8 cellular contexts compared by ENCODE assay signal in genomic region chr1:10663668-10664035, GRCh38.
DNase-seq lines count a peak whose midpoint lies in the region; ATAC-seq, FAIRE-seq and TF ChIP-seq lines count a peak whose summit lies in the region.

No MANE protein-coding gene starts in this region.

- H3K4me2 ChIP-seq in HepG2 (ENCODE audit: low read depth, low read length) = no peak overlapping the region

- H3K27ac ChIP-seq in liver (ENCODE audit: low read depth in 1 of 2, low read length in 2 of 2) (peak overlapping the region; percentile 82 to 86), HepG2 (ENCODE audit: extremely low read length, insufficient read depth, low read length) (no peak overlapping the region), gastroesophageal sphincter (peak overlapping the region; percentile 84 to 95 (median 92))

- H3K4me1 Mint-ChIP-seq in nephron progenitor cell = peaks cover 41% of the 10 kb centered on the region
- no peaks in the 10 kb centered on the region for H3K4me1 Mint-ChIP-seq in activated CD4-positive, alpha-beta memory T cell treated with anti-CD3 and anti-CD28 coated beads for 36 hours (ENCODE audit: low read depth)
- no peaks in the 10 kb centered on the region for H3K4me1 Mint-ChIP-seq in activated CD8-positive, alpha-beta T cell treated with anti-CD3 and anti-CD28 coated beads for 36 hours (ENCODE audit: low read depth)

- H3K9me3 ChIP-seq in liver (ENCODE audit: control insufficient read depth in 4 of 4, low read length in 3 of 4) = no peaks in the 10 kb centered on the region
- H3K9me3 ChIP-seq in HepG2 (ENCODE audit: low read length) = no peaks in the 10 kb centered on the region
- H3K9me3 ChIP-seq in gastroesophageal sphincter = no peaks in the 10 kb centered on the region

- H3K36me3 Mint-ChIP-seq in nephron progenitor cell (ENCODE audit: low read depth) = no peaks in the 10 kb centered on the region
- H3K36me3 Mint-ChIP-seq in activated CD4-positive, alpha-beta memory T cell treated with anti-CD3 and anti-CD28 coated beads for 36 hours = no peaks in the 10 kb centered on the region
- H3K36me3 Mint-ChIP-seq in activated CD8-positive, alpha-beta T cell treated with anti-CD3 and anti-CD28 coated beads for 36 hours (ENCODE audit: low read depth) = no peaks in the 10 kb centered on the region

- FAIRE-seq in HepG2 (lab: Jason Lieb, UNC) (no peak), RCC 7860 (lab: Jason Lieb, UNC) (no peak)

- peaks cover 0 to 6% (median 2%) of the 10 kb centered on the region in 4 donors for H3K36me3 ChIP-seq in liver (ENCODE audit: control insufficient read depth in 4 of 4, insufficient read depth in 3 of 4, low read depth in 1 of 4, low read length in 3 of 4)
- no peaks in the 10 kb centered on the region for H3K36me3 ChIP-seq in HepG2 (replicated peaks in 1 of 2; ENCODE audit: control insufficient read depth in 1 of 2, insufficient read depth in 2 of 2, low read length in 2 of 2)
- peaks cover 0 to 31% of the 10 kb centered on the region in 2 donors for H3K36me3 ChIP-seq in gastroesophageal sphincter

- peak overlapping the region; percentile 41 for H3K4me3 Mint-ChIP-seq in nephron progenitor cell
- no peak overlapping the region for H3K4me3 Mint-ChIP-seq in activated CD4-positive, alpha-beta memory T cell treated with anti-CD3 and anti-CD28 coated beads for 36 hours
- H3K4me3 Mint-ChIP-seq in activated CD8-positive, alpha-beta T cell treated with anti-CD3 and anti-CD28 coated beads for 36 hours = no peak overlapping the region

- 34% methylated on average over 16 of the region's 16 CpGs for WGBS in liver
- WGBS in HepG2 (ENCODE audit: low lambda C conversion rate) = 82% methylated on average over 8 of the region's 16 CpGs
- 0% methylated on average over 6 of the region's 16 CpGs; no CpG with 5 or more reads in 1 of the 2 donors for whole genome bisulfite sequencing in gastroesophageal sphincter (ENCODE audit: low coverage in 1 of 2), 2 donors

- CTCF ChIA-PET in HepG2 (lab: Yijun Ruan, JAX; ENCODE audit: low intra/inter-chr PET ratio, low total read pairs) = no interaction called here
- CTCF ChIA-PET in activated CD4-positive, alpha-beta memory T cell treated with anti-CD3 and anti-CD28 coated beads for 36 hours (lab: Charles Lee) = no interaction called here
- CTCF ChIA-PET in activated CD8-positive, alpha-beta T cell treated with anti-CD3 and anti-CD28 coated beads for 36 hours (lab: Charles Lee) = no interaction called here

- H4K20me1 ChIP-seq in HepG2 (ENCODE audit: insufficient read depth, low read length) = no peaks in the 10 kb centered on the region

- H3K4me3 ChIP-seq in liver (ENCODE audit: low read depth in 1 of 3, low read length in 3 of 3) = no peak overlapping the region
- H3K4me3 ChIP-seq in HepG2 (replicated peaks in 1 of 3; ENCODE audit: insufficient read depth in 1 of 3, low read depth in 2 of 3, low read length in 3 of 3) = no peak overlapping the region
- H3K4me3 ChIP-seq in gastroesophageal sphincter = peak overlapping the region in 1 of 2 donors; percentile 16

- no peaks in the 10 kb centered on the region for H3K79me2 ChIP-seq in HepG2 (ENCODE audit: insufficient read depth, low read length)

- DNase-seq in HepG2 (ENCODE audit: low spot score) = no peak
- DNase-seq in nephron progenitor cell = peak; percentile 76
- no peak for DNase-seq in RCC 7860 (ENCODE audit: low spot score)
- no peak for DNase-seq in activated CD4-positive, alpha-beta memory T cell treated with anti-CD3 and anti-CD28 coated beads for 36 hours
- no peak for DNase-seq in activated CD8-positive, alpha-beta T cell treated with anti-CD3 and anti-CD28 coated beads for 36 hours
- DNase-seq in activated naive CD4-positive, alpha-beta T cell (lab: John Stamatoyannopoulos, UW) = no peak

- ATAC-seq in HepG2 (no peak), gastroesophageal sphincter (peak; percentile 70)
- no peak for ATAC-seq in activated CD8-positive, alpha-beta T cell treated with anti-CD3 and anti-CD28 coated beads for 36 hours

- TF ChIP-seq RAD21 in liver (IDR thresholded peaks at IDR 0.05) = no peak
- no peak for TF ChIP-seq RAD21 in HepG2 (CRISPR knock-in tag; IDR thresholded peaks at IDR 0.05)

- peaks cover 17 to 53% (median 39%) of the 10 kb centered on the region in 4 donors for H3K4me1 ChIP-seq in liver (ENCODE audit: control insufficient read depth in 4 of 4, insufficient read depth in 4 of 4, low read length in 3 of 4)
- peaks cover 18% of the 10 kb centered on the region for H3K4me1 ChIP-seq in HepG2 (ENCODE audit: insufficient read depth, low read length)
- peaks cover 6 to 73% (median 29%) of the 10 kb centered on the region in 3 donors for H3K4me1 ChIP-seq in gastroesophageal sphincter

- POLR2A ChIA-PET in HepG2 (lab: Yijun Ruan, JAX) = no interaction called here
- POLR2A ChIA-PET in activated CD4-positive, alpha-beta memory T cell treated with anti-CD3 and anti-CD28 coated beads for 36 hours (lab: Charles Lee) = no interaction called here
- POLR2A ChIA-PET in activated CD8-positive, alpha-beta T cell treated with anti-CD3 and anti-CD28 coated beads for 36 hours (lab: Charles Lee) = no interaction called here

- no peaks in the 10 kb centered on the region for H3K27me3 ChIP-seq in liver (ENCODE audit: control insufficient read depth in 4 of 4, insufficient read depth in 4 of 4, low read length in 3 of 4)
- H3K27me3 ChIP-seq in HepG2 (ENCODE audit: control insufficient read depth in 1 of 2, insufficient read depth in 2 of 2, low read length in 2 of 2) = no peaks in the 10 kb centered on the region
- no peaks in the 10 kb centered on the region for H3K27me3 ChIP-seq in gastroesophageal sphincter

- BruUV-seq in HepG2 (replicated peaks; lab: Mats Ljungman, UMichigan) = no TSS peak

- TF ChIP-seq EP300 in HepG2 (IDR thresholded peaks at IDR 0.05; ENCODE audit: low read depth in 2 of 2, low read length in 2 of 2) = no peak
- no peak for TF ChIP-seq EP300 in HepG2 (CRISPR knock-in tag; IDR thresholded peaks at IDR 0.05; ENCODE audit: borderline replicate concordance)
- TF ChIP-seq EP300 in gastroesophageal sphincter (IDR thresholded peaks at IDR 0.05) = no peak

- no peak for TF ChIP-seq CTCF in liver (IDR thresholded peaks at IDR 0.05; ENCODE audit: low read depth, low read length, missing input control)
- no peak for TF ChIP-seq CTCF in HepG2 (CRISPR knock-in tag; IDR thresholded peaks at IDR 0.05)
- TF ChIP-seq CTCF in gastroesophageal sphincter (IDR thresholded peaks at IDR 0.05) = peak in 1 of 4 experiments; percentile 3
- no peak for TF ChIP-seq CTCF in nephron progenitor cell (IDR thresholded peaks at IDR 0.05)
- no peak for TF ChIP-seq CTCF in activated CD8-positive, alpha-beta T cell treated with anti-CD3 and anti-CD28 coated beads for 36 hours (IDR thresholded peaks at IDR 0.05)

- H3K27me3 Mint-ChIP-seq in nephron progenitor cell (ENCODE audit: low read depth, poor library complexity) = peaks cover 8% of the 10 kb centered on the region
- H3K27me3 Mint-ChIP-seq in activated CD4-positive, alpha-beta memory T cell treated with anti-CD3 and anti-CD28 coated beads for 36 hours = no peaks in the 10 kb centered on the region
- H3K27me3 Mint-ChIP-seq in activated CD8-positive, alpha-beta T cell treated with anti-CD3 and anti-CD28 coated beads for 36 hours = no peaks in the 10 kb centered on the region

- no peaks in the 10 kb centered on the region for H3K9me3 Mint-ChIP-seq in nephron progenitor cell
- no peaks in the 10 kb centered on the region for H3K9me3 Mint-ChIP-seq in activated CD4-positive, alpha-beta memory T cell treated with anti-CD3 and anti-CD28 coated beads for 36 hours
- H3K9me3 Mint-ChIP-seq in activated CD8-positive, alpha-beta T cell treated with anti-CD3 and anti-CD28 coated beads for 36 hours = no peaks in the 10 kb centered on the region

- intact Hi-C loops in HepG2 (cut with micrococcal nuclease; ENCODE audit: unreplicated experiment) = no loop called here
- intact Hi-C loops in activated CD4-positive, alpha-beta memory T cell treated with anti-CD3 and anti-CD28 coated beads for 36 hours (cut with micrococcal nuclease) = no loop called here
- intact Hi-C loops in activated CD8-positive, alpha-beta T cell treated with anti-CD3 and anti-CD28 coated beads for 36 hours (cut with micrococcal nuclease) = no loop called here

- in situ Hi-C loops in HepG2 (cut with HindIII; ENCODE audit: extremely low pct_ligation_motif_present, low pct_unique_long_range_greater_than_20kb) = no loop called here

- H3K27ac Mint-ChIP-seq in nephron progenitor cell = no peak overlapping the region
- H3K27ac Mint-ChIP-seq in activated CD4-positive, alpha-beta memory T cell treated with anti-CD3 and anti-CD28 coated beads for 36 hours = no peak overlapping the region
- no peak overlapping the region for H3K27ac Mint-ChIP-seq in activated CD8-positive, alpha-beta T cell treated with anti-CD3 and anti-CD28 coated beads for 36 hours

- no peak for TF ChIP-seq POLR2A in HepG2 (IDR thresholded peaks at IDR 0.05; ENCODE audit: insufficient read depth in 1 of 2, low read depth in 2 of 2, low read length in 2 of 2)
- TF ChIP-seq POLR2A in gastroesophageal sphincter (IDR thresholded peaks at IDR 0.05) = peak; percentile 43 to 72

- H2AFZ ChIP-seq in HepG2 (ENCODE audit: low read length) = no peak overlapping the region

- H3K9ac ChIP-seq in liver (ENCODE audit: low read depth in 1 of 2, low read length in 2 of 2) = peak overlapping the region in 1 of 2 donors; percentile 19
- no peak overlapping the region for H3K9ac ChIP-seq in HepG2 (ENCODE audit: insufficient read depth, low read depth, low read length)

TF ChIP-seq in liver, 16 proteins besides CTCF, POLR2A, EP300 and RAD21:
- peak; percentile 59 for TF ChIP-seq SP1 (IDR thresholded peaks at IDR 0.05)
- TF ChIP-seq FOXA2 (IDR thresholded peaks at IDR 0.05) = no peak
- TF ChIP-seq NR2F2 (IDR thresholded peaks at IDR 0.05) = no peak
- TF ChIP-seq HNF4A (conservative IDR thresholded peaks at IDR 0.05) = peak in 1 of 2 donors; percentile 5

TF ChIP-seq in HepG2, 621 proteins besides CTCF, POLR2A, EP300 and RAD21 (continues in another document):
- TF ChIP-seq ZNF562 (CRISPR knock-in tag; IDR thresholded peaks at IDR 0.05; ENCODE audit: borderline replicate concordance) (no peak), SP2 (CRISPR knock-in tag; IDR thresholded peaks at IDR 0.05) (no peak), MZF1 (CRISPR knock-in tag; IDR thresholded peaks at IDR 0.05; ENCODE audit: borderline replicate concordance) (no peak), ESRRA (CRISPR knock-in tag; IDR thresholded peaks at IDR 0.05; ENCODE audit: low read depth) (no peak), ZNF558 (CRISPR knock-in tag; IDR thresholded peaks at IDR 0.05; ENCODE audit: borderline replicate concordance) (no peak), ZNF510 (CRISPR knock-in tag; IDR thresholded peaks at IDR 0.05; ENCODE audit: low read depth) (no peak)

Comparison
In these comparisons a context has a peak if more than half of its experiments do, and no peak if none do; other contexts are left out.
1. POLR2A ChIP-seq: peak in gastroesophageal sphincter (2 of 2); none in HepG2 (0 of 2).